ENCODE assay signal across 9 cellular contexts in genomic region chr6:150881911-150882481, GRCh38. TPM values are rescaled to one million over a fixed set of nuclear protein-coding genes. Genes with fewer than 3 reads are reported as not detected.
DNase-seq lines count a peak whose midpoint lies in the region; ATAC-seq and TF ChIP-seq lines count a peak whose summit lies in the region.
"Had no signal": no experiment of that assay in that cellular context is flagged by ENCODE, and none has a peak within 500 bp of the region (broad histone marks: within the 10 kb centered on the region; RNA-seq: fewer than 3 reads in every experiment).

No MANE protein-coding gene starts in this region.

- no peaks in the 10 kb centered on the region for H3K9me3 Mint-ChIP-seq in Calu3 (ENCODE audit: low read depth, unreplicated experiment)

- H3K4me3 Mint-ChIP-seq in Calu3 (ENCODE audit: low read depth, unreplicated experiment): no peak overlapping the region

- TF ChIP-seq POLR2A in ovary (IDR thresholded peaks at IDR 0.05): no peak

- peak; percentile 58 for TF ChIP-seq EP300 in ovary (IDR thresholded peaks at IDR 0.05)

- DNase-seq in Calu3 (peak; percentile 7), RWPE2 (ENCODE audit: low spot score) (peak; percentile 69), fibroblast of pulmonary artery (ENCODE audit: low read depth) (peak; percentile 100), ovary (peak; percentile 60 to 78 (median 70)), NCI-H82 (lab: John Stamatoyannopoulos, UW) (no peak)
- no peak for DNase-seq in activated naive CD4-positive, alpha-beta T cell treated with anti-CD3 and anti-CD28 coated beads, Interleukin-2, amount 50 U/mL, for 16 hours

- H3K9me3 ChIP-seq in RWPE2 (ENCODE audit: severe bottlenecking) (no peaks in the 10 kb centered on the region), ovary (no peaks in the 10 kb centered on the region)

- no TSS peak for BruUV-seq in Calu3 (replicated peaks; lab: Mats Ljungman, UMichigan)

- CTCF ChIA-PET in Calu3 (lab: Charles Lee): no interaction called here

- intact Hi-C loops in Calu3 (cut with micrococcal nuclease; ENCODE audit: unreplicated experiment): no loop called here
- intact Hi-C loops in ovary (cut with DNase I): no loop called here

- peak; percentile 98 for ATAC-seq in RWPE2 (ENCODE audit: low read depth)
- no peak for ATAC-seq in GM18858 (IDR thresholded peaks at IDR 0.05; ENCODE audit: unreplicated experiment)
- no peak for ATAC-seq in GM19395 (IDR thresholded peaks at IDR 0.05; ENCODE audit: unreplicated experiment)
- ATAC-seq: GM12878 had no signal

- peaks cover 91% of the 10 kb centered on the region for H3K36me3 ChIP-seq in RWPE2 (ENCODE audit: low read depth)
- H3K36me3 ChIP-seq in ovary: no peaks in the 10 kb centered on the region

- H3K4me1 ChIP-seq in RWPE2 (ENCODE audit: insufficient read depth, poor library complexity, severe bottlenecking): peaks cover 25% of the 10 kb centered on the region
- peaks cover 7% of the 10 kb centered on the region for H3K4me1 ChIP-seq in ovary (ENCODE audit: insufficient read depth)

- H3K36me3 Mint-ChIP-seq in Calu3 (ENCODE audit: insufficient read depth, unreplicated experiment): peaks cover 35% of the 10 kb centered on the region

- H3K27me3 ChIP-seq in RWPE2 (ENCODE audit: insufficient read depth, poor library complexity, severe bottlenecking) (no peaks in the 10 kb centered on the region), ovary (no peaks in the 10 kb centered on the region)

- no peak overlapping the region for H3K27ac Mint-ChIP-seq in Calu3 (ENCODE audit: unreplicated experiment)

- H3K4me3 ChIP-seq in RWPE2 (ENCODE audit: severe bottlenecking) (no peak overlapping the region), fibroblast of pulmonary artery (replicated peaks; ENCODE audit: low read depth, low read length) (no peak overlapping the region), ovary (no peak overlapping the region)
- H3K4me3 ChIP-seq: GM12878 had no signal

- H3K4me1 Mint-ChIP-seq in Calu3 (ENCODE audit: low read depth, unreplicated experiment): peaks cover 11% of the 10 kb centered on the region

- no peaks in the 10 kb centered on the region for H3K27me3 Mint-ChIP-seq in Calu3 (ENCODE audit: unreplicated experiment)

- TF ChIP-seq CTCF in Calu3 (IDR thresholded peaks at IDR 0.05; ENCODE audit: unreplicated experiment): no peak
- no peak for TF ChIP-seq CTCF in RWPE2 (IDR thresholded peaks at IDR 0.05; ENCODE audit: poor library complexity, severe bottlenecking)
- no peak for TF ChIP-seq CTCF in fibroblast of pulmonary artery (IDR thresholded peaks at IDR 0.05; ENCODE audit: low read length, missing control alignments)
- TF ChIP-seq CTCF in ovary (IDR thresholded peaks at IDR 0.05): no peak

- 0 to 1% (median 0%) methylated on average over 3 of the region's 3 CpGs for WGBS in ovary, 3 donors

- H3K27ac ChIP-seq in RWPE2 (ENCODE audit: poor library complexity, severe bottlenecking) (peak overlapping the region; percentile 81), ovary (peak overlapping the region in 1 of 2 donors; percentile 27)

RNA-seq across cellular contexts. Expression of gene MTHFD1L, which starts 16.5 kb away (rescaled TPM):
- 37.2 and 47.8 TPM in 2 replicates for total RNA-seq in Calu3 (2022)
- 10 to 100 TPM; 13.0 to 91.1 (median 30.6) TPM for total RNA-seq in ovary
- 10 to 100 TPM; 14.0 to 23.2 TPM for polyA plus RNA-seq in ovary

Comparison
In these comparisons a context has a peak if more than half of its experiments do, and no peak if none do; other contexts are left out.
1. DNase-seq: peak in Calu3 (single experiment), RWPE2 (single experiment), fibroblast of pulmonary artery (single experiment) and ovary (5 of 5); none in NCI-H82 (single experiment) and activated naive CD4-positive, alpha-beta T cell treated with anti-CD3 and anti-CD28 coated beads, Interleukin-2, amount 50 U/mL, for 16 hours (single experiment).